In genomic region chr15:91908401-91908800, GRCh38 we compare ENCODE assay signal across 13 cellular contexts. TPM values are rescaled to one million over a fixed set of nuclear protein-coding genes. Genes with fewer than 3 reads are reported as not detected.
A peak's percentile ranks its signal among the peaks of the same experiment; 100 is the strongest.
DNase-seq lines count a peak whose midpoint lies in the region; ATAC-seq and TF ChIP-seq lines count a peak whose summit lies in the region.
"Had no signal": no experiment of that assay in that cellular context is flagged by ENCODE, and none has a peak within 500 bp of the region (broad histone marks: within the 10 kb centered on the region; RNA-seq: fewer than 3 reads in every experiment).

No MANE protein-coding gene starts in this region.

- H3K36me3 ChIP-seq in kidney epithelial cell (ENCODE audit: control insufficient read depth, insufficient read depth, low read length): no peaks in the 10 kb centered on the region
- H3K36me3 ChIP-seq in body of pancreas (replicated peaks in 1 of 2; ENCODE audit: insufficient read depth in 1 of 2, low read depth in 2 of 2): no peaks in the 10 kb centered on the region
- no peaks in the 10 kb centered on the region for H3K36me3 ChIP-seq in stomach
- H3K36me3 ChIP-seq: HAP-1 had no signal

- H3K4me3 Mint-ChIP-seq in CD14-positive monocyte (no peak overlapping the region), nephron progenitor cell (no peak overlapping the region)

- intact Hi-C loops in CD14-positive monocyte (cut with micrococcal nuclease) (loop anchor here in 1 of 2 donors (5.0 kb wide), 1 partner anchor 44 kb away; no protein-coding TSS in a partner anchor), body of pancreas (cut with DNase I) (no loop called here), stomach (cut with DNase I; ENCODE audit: low total_unique reads) (no loop called here)

- peaks cover 0 to 2% (median 1%) of the 10 kb centered on the region in 3 donors for H3K27me3 Mint-ChIP-seq in CD14-positive monocyte (ENCODE audit: low read depth in 3 of 3)
- H3K27me3 Mint-ChIP-seq in nephron progenitor cell (ENCODE audit: low read depth, poor library complexity): peaks cover 15% of the 10 kb centered on the region

- H3K9me3 ChIP-seq in body of pancreas (no peaks in the 10 kb centered on the region), stomach (no peaks in the 10 kb centered on the region)
- H3K9me3 ChIP-seq: HAP-1 had no signal

- H3K27ac Mint-ChIP-seq in CD14-positive monocyte: peak overlapping the region in 5 of 7 donors; percentile 2 to 66 (median 27)
- no peak overlapping the region for H3K27ac Mint-ChIP-seq in nephron progenitor cell

- TF ChIP-seq POLR2A in body of pancreas (IDR thresholded peaks at IDR 0.05) (no peak), stomach (IDR thresholded peaks at IDR 0.05) (no peak)

- ATAC-seq in body of pancreas (no peak), GM18861 (IDR thresholded peaks at IDR 0.05; ENCODE audit: unreplicated experiment) (no peak)
- ATAC-seq: HepG2 had no signal

- no peaks in the 10 kb centered on the region for H3K27me3 ChIP-seq in kidney epithelial cell (ENCODE audit: control insufficient read depth, insufficient read depth, low read length)
- H3K27me3 ChIP-seq in body of pancreas: no peaks in the 10 kb centered on the region
- no peaks in the 10 kb centered on the region for H3K27me3 ChIP-seq in stomach

- no peaks in the 10 kb centered on the region for H3K4me1 ChIP-seq in body of pancreas
- H3K4me1 ChIP-seq in stomach: no peaks in the 10 kb centered on the region
- H3K4me1 ChIP-seq: HAP-1 had no signal

- H3K4me1 Mint-ChIP-seq in CD14-positive monocyte (peaks cover 39% of the 10 kb centered on the region), nephron progenitor cell (peaks cover 18% of the 10 kb centered on the region)

- H3K27ac ChIP-seq in body of pancreas: no peak overlapping the region
- H3K27ac ChIP-seq in stomach: no peak overlapping the region

- no peak overlapping the region for H3K4me3 ChIP-seq in kidney epithelial cell (ENCODE audit: low read depth, low read length)
- no peak overlapping the region for H3K4me3 ChIP-seq in body of pancreas
- no peak overlapping the region for H3K4me3 ChIP-seq in stomach
- H3K4me3 ChIP-seq: HAP-1 had no signal

- WGBS in body of pancreas, 2 donors: 79 to 88% methylated on average over 4 of the region's 4 CpGs
- WGBS in stomach, 5 donors: 90 to 99% (median 95%) methylated on average over 4 of the region's 4 CpGs

- TF ChIP-seq CTCF in CD14-positive monocyte (IDR thresholded peaks at IDR 0.05) (no peak), kidney epithelial cell (IDR thresholded peaks at IDR 0.05; ENCODE audit: insufficient read depth, low read length, poor library complexity, severe bottlenecking) (no peak), body of pancreas (IDR thresholded peaks at IDR 0.05) (no peak), stomach (IDR thresholded peaks at IDR 0.05) (no peak), nephron progenitor cell (IDR thresholded peaks at IDR 0.05) (no peak)

- H3K9me3 Mint-ChIP-seq in CD14-positive monocyte (peaks cover 0 to 2% (median 0%) of the 10 kb centered on the region in 7 donors), nephron progenitor cell (no peaks in the 10 kb centered on the region)

- DNase-seq in CD14-positive monocyte (ENCODE audit: low spot score): no peak
- peak; percentile 22 for DNase-seq in HS-5 (ENCODE audit: low read depth)
- DNase-seq in astrocyte of the hippocampus (ENCODE audit: low read depth, low spot score): peak; percentile 66
- DNase-seq in kidney epithelial cell (ENCODE audit: low read depth): peak; percentile 66
- no peak for DNase-seq in body of pancreas
- DNase-seq in stomach: no peak
- DNase-seq in nephron progenitor cell: no peak
- DNase-seq: activated CD4-positive, alpha-beta T cell treated with anti-CD3 and anti-CD28 coated beads, Interleukin-2, amount 50 U/mL, for 4 hours; hypothalamus; NCI-H2029 treated with DMSO at 0.1 percent for 48 hours had no signal

- H3K36me3 Mint-ChIP-seq in CD14-positive monocyte (peaks cover 18 to 36% of the 10 kb centered on the region in 2 donors), nephron progenitor cell (ENCODE audit: low read depth) (no peaks in the 10 kb centered on the region)

- no peak for TF ChIP-seq EP300 in stomach (IDR thresholded peaks at IDR 0.05)

RNA-seq across cellular contexts. Expression of gene SLCO3A1, which starts 54.9 kb away (rescaled TPM):
- 10 to 100 TPM; 53.7 to 62.8 TPM for polyA plus RNA-seq in CD14-positive monocyte
- 3.1 and 3.6 TPM in 2 replicates for total RNA-seq in kidney epithelial cell
- total RNA-seq in body of pancreas: 10 to 100 TPM in 1 of 2 donors, 1 to 10 TPM in 1; 5.7 to 12.9 TPM
- total RNA-seq in stomach: 10 to 100 TPM in 3 of 5 donors, 1 to 10 TPM in 2; 4.6 to 38.8 (median 12.6) TPM
- 10 to 100 TPM in 1 of 3 donors, 1 to 10 TPM in 2; 2.4 to 10.7 (median 3.8) TPM for polyA plus RNA-seq in stomach
- polyA plus RNA-seq: HepG2 had no signal

Comparison
In these comparisons a context has a peak if more than half of its experiments do, and no peak if none do; other contexts are left out.
1. DNase-seq: peak in HS-5 (single experiment), astrocyte of the hippocampus (single experiment) and kidney epithelial cell (single experiment); none in CD14-positive monocyte (single experiment), body of pancreas (0 of 4), stomach (single experiment) and nephron progenitor cell (single experiment).